15 cellular contexts compared by ENCODE assay signal in genomic region chr22:31800065-31800464, GRCh38. TPM values are rescaled to one million over a fixed set of nuclear protein-coding genes. Genes with fewer than 3 reads are reported as not detected.
A peak's percentile ranks its signal among the peaks of the same experiment; 100 is the strongest.
DNase-seq lines count a peak whose midpoint lies in the region; ATAC-seq and TF ChIP-seq lines count a peak whose summit lies in the region.
"Had no signal": no experiment of that assay in that cellular context is flagged by ENCODE, and none has a peak within 500 bp of the region (broad histone marks: within the 10 kb centered on the region; RNA-seq: fewer than 3 reads in every experiment).

No MANE protein-coding gene starts in this region.

- no peaks in the 10 kb centered on the region for H3K9me3 ChIP-seq in smooth muscle cell (replicated peaks; ENCODE audit: low read depth)
- no peaks in the 10 kb centered on the region for H3K9me3 ChIP-seq in H9 (ENCODE audit: control insufficient read depth, low read depth, low read length)
- H3K9me3 ChIP-seq: gastroesophageal sphincter, mucosa of descending colon, pancreas had no signal

- H3K4me2 ChIP-seq in smooth muscle cell (no peak overlapping the region), H9 (ENCODE audit: insufficient read depth, insufficient read length, low read length) (no peak overlapping the region)

- no peak overlapping the region for H3T11ph ChIP-seq in H9 (ENCODE audit: low read length)

- peaks cover 11% of the 10 kb centered on the region for H3K36me3 ChIP-seq in smooth muscle cell (ENCODE audit: low read depth)

- no peak overlapping the region for H3K4me3 Mint-ChIP-seq in H9

- no peaks in the 10 kb centered on the region for H3F3A ChIP-seq in smooth muscle cell (ENCODE audit: low read depth)

- no peak overlapping the region for H3K14ac ChIP-seq in H9 (ENCODE audit: insufficient read depth, low read length)

- DNase-seq in HCEC 1CT = peak; percentile 79
- peak; percentile 8 for DNase-seq in fibroblast of the aortic adventitia (ENCODE audit: low read depth)
- DNase-seq in smooth muscle cell (lab: John Stamatoyannopoulos, UW; ENCODE audit: unreplicated experiment) = no peak
- no peak for DNase-seq in H9
- DNase-seq in NCI-H1436 (lab: John Stamatoyannopoulos, UW) = no peak
- DNase-seq: activated CD8-positive, alpha-beta memory T cell treated with anti-CD3 and anti-CD28 coated beads for 24 hours; C1 segment of cervical spinal cord; DMS79 treated with DMSO at 0.1 percent for 48 hours; mucosa of descending colon; NCI-H2227 treated with DMSO at 0.1 percent for 48 hours; pancreas had no signal

- H3K27me3 ChIP-seq in smooth muscle cell (ENCODE audit: low read depth) (no peaks in the 10 kb centered on the region), H9 (ENCODE audit: insufficient read depth, low read length) (no peaks in the 10 kb centered on the region)
- H3K27me3 ChIP-seq: gastroesophageal sphincter, pancreas had no signal

- no peaks in the 10 kb centered on the region for H3K79me2 ChIP-seq in smooth muscle cell (ENCODE audit: low read depth)
- H3K79me2 ChIP-seq in H9 (ENCODE audit: insufficient read depth, low read length) = no peaks in the 10 kb centered on the region

- ATAC-seq in SK-N-SH treated with all-trans-retinoic acid at 6 μM for 48 hours (no peak), GM21447 (IDR thresholded peaks at IDR 0.05; ENCODE audit: unreplicated experiment) (no peak)
- ATAC-seq: gastroesophageal sphincter, mucosa of descending colon had no signal

- no peak overlapping the region for H3K9ac ChIP-seq in smooth muscle cell (ENCODE audit: low read depth)
- H3K9ac ChIP-seq in H9 (ENCODE audit: extremely low read depth, insufficient read length, low read length) = no peak overlapping the region

- H3K27ac ChIP-seq in smooth muscle cell (ENCODE audit: low read depth) = peak overlapping the region; percentile 57
- H3K27ac ChIP-seq in H9 (ENCODE audit: insufficient read length, low read depth, low read length) = no peak overlapping the region
- H3K27ac ChIP-seq: gastroesophageal sphincter, pancreas, SK-N-MC had no signal

- H3K4me1 ChIP-seq in smooth muscle cell (ENCODE audit: low read depth) (no peaks in the 10 kb centered on the region), H9 (ENCODE audit: insufficient read depth, low read length) (no peaks in the 10 kb centered on the region)
- H3K4me1 ChIP-seq: gastroesophageal sphincter, pancreas had no signal

- H4K20me1 ChIP-seq in smooth muscle cell (ENCODE audit: low read depth) (no peaks in the 10 kb centered on the region), H9 (ENCODE audit: control insufficient read depth, insufficient read depth, insufficient read length) (no peaks in the 10 kb centered on the region)

- no peaks in the 10 kb centered on the region for H3K23me2 ChIP-seq in H9 (ENCODE audit: insufficient read length, low read depth, low read length, poor library complexity, severe bottlenecking)

- no peaks in the 10 kb centered on the region for H3K27me3 Mint-ChIP-seq in H9 (ENCODE audit: low read depth)

- H3K56ac ChIP-seq in H9 (ENCODE audit: insufficient read length, low read depth, low read length) = no peak overlapping the region

- no peak overlapping the region for H2AFZ ChIP-seq in smooth muscle cell (ENCODE audit: low read depth)
- H2AFZ ChIP-seq in H9 (ENCODE audit: low read length) = no peak overlapping the region

- H3K4me1 Mint-ChIP-seq in H9 = no peaks in the 10 kb centered on the region

- H4K8ac ChIP-seq in H9 (replicated peaks; ENCODE audit: insufficient read length, low read depth, low read length) = no peak overlapping the region

- H3K18ac ChIP-seq in H9 (ENCODE audit: insufficient read length, low read depth, low read length) = no peak overlapping the region

- H2BK20ac ChIP-seq in H9 (ENCODE audit: low read depth, low read length, poor library complexity, severe bottlenecking) = no peak overlapping the region

- H4K5ac ChIP-seq in H9 (ENCODE audit: insufficient read length, low read depth, low read length) = no peak overlapping the region

- no peaks in the 10 kb centered on the region for H3K9me3 Mint-ChIP-seq in H9

- TF ChIP-seq CTCF in fibroblast of the aortic adventitia (IDR thresholded peaks at IDR 0.05; ENCODE audit: insufficient read depth, low read length) (no peak), smooth muscle cell (IDR thresholded peaks at IDR 0.05; ENCODE audit: borderline replicate concordance, insufficient read depth, poor library complexity, severe bottlenecking) (no peak), H9 (conservative IDR thresholded peaks at IDR 0.05) (no peak)

- H2BK12ac ChIP-seq in H9 (ENCODE audit: insufficient read length, low read depth, low read length) = no peak overlapping the region

- H3K4me3 ChIP-seq in fibroblast of the aortic adventitia (ENCODE audit: low read depth, low read length) (no peak overlapping the region), smooth muscle cell (no peak overlapping the region)
- H3K4me3 ChIP-seq: gastroesophageal sphincter, mucosa of descending colon, pancreas, SK-N-MC had no signal

- H2BK15ac ChIP-seq in H9 (ENCODE audit: low read depth, low read length) = no peak overlapping the region

- no peak overlapping the region for H3K4ac ChIP-seq in H9 (ENCODE audit: low read depth, low read length)

- H2BK120ac ChIP-seq in H9 (ENCODE audit: low read depth, low read length, poor library complexity, severe bottlenecking) = no peak overlapping the region

- no peaks in the 10 kb centered on the region for H3K79me1 ChIP-seq in H9 (ENCODE audit: insufficient read depth, low read depth, low read length, poor library complexity, severe bottlenecking)

- H2BK5ac ChIP-seq in H9 (ENCODE audit: insufficient read length, low read length) = no peak overlapping the region

- no peak overlapping the region for H3K23ac ChIP-seq in H9 (ENCODE audit: insufficient read length, low read depth, low read length)

- peaks cover 17 to 66% (median 48%) of the 10 kb centered on the region in 3 experiments; a peak in 6 of 7 replicates for H3K36me3 Mint-ChIP-seq in H9 (ENCODE audit: insufficient read depth in 1 of 3, low read depth in 3 of 3)

- no peak overlapping the region for H2AK5ac ChIP-seq in H9 (ENCODE audit: insufficient read length, low read length)

- no peak overlapping the region for H4K91ac ChIP-seq in H9 (ENCODE audit: insufficient read length, low read depth, low read length)

- H3K27ac Mint-ChIP-seq in H9 = no peak overlapping the region

TF ChIP-seq in SK-N-SH treated with all-trans-retinoic acid at 6 μM for 48 hours, 23 proteins besides CTCF, POLR2A, EP300 and RAD21:
- TF ChIP-seq ARNTL (CRISPR knock-in tag; IDR thresholded peaks at IDR 0.05; ENCODE audit: borderline replicate concordance, low read depth) (no peak), TCF4 (CRISPR knock-in tag; IDR thresholded peaks at IDR 0.05; ENCODE audit: borderline replicate concordance) (no peak), RARB (CRISPR knock-in tag; IDR thresholded peaks at IDR 0.05) (no peak), OSR1 (CRISPR knock-in tag; IDR thresholded peaks at IDR 0.05) (peak; percentile 92), ISL1 (CRISPR knock-in tag; IDR thresholded peaks at IDR 0.05) (0 out of 2 replicates have a peak, but pooled peaks have one; percentile 21)

RNA-seq across cellular contexts. Expression of gene DEPDC5, which starts 46.2 kb away (rescaled TPM):
- total RNA-seq in fibroblast of the aortic adventitia (ENCODE audit: low replicate concordance) = 10.7 and 17.7 TPM in 2 replicates
- 11.6 and 22.3 TPM in 2 replicates for total RNA-seq in smooth muscle cell
- polyA plus RNA-seq in smooth muscle cell = 8.5 and 10.2 TPM in 2 replicates
- total RNA-seq in H9 (2021) = 26.8 and 29.2 TPM in 2 replicates

RNA-seq across cellular contexts. Expression of gene PRR14L, which starts 50.1 kb away (rescaled TPM):
- 19.8 and 28.5 TPM in 2 replicates for total RNA-seq in fibroblast of the aortic adventitia (ENCODE audit: low replicate concordance)
- total RNA-seq in smooth muscle cell = 20.6 and 22.4 TPM in 2 replicates
- 9.2 and 12.8 TPM in 2 replicates for polyA plus RNA-seq in smooth muscle cell
- total RNA-seq in H9 (2021) = 127 and 138 TPM in 2 replicates

Comparison
In these comparisons a context has a peak if more than half of its experiments do, and no peak if none do; other contexts are left out.
1. DNase-seq: peak in HCEC 1CT (single experiment) and fibroblast of the aortic adventitia (single experiment); none in smooth muscle cell (single experiment), H9 (single experiment) and NCI-H1436 (single experiment).